In the genomic region with DNA sequence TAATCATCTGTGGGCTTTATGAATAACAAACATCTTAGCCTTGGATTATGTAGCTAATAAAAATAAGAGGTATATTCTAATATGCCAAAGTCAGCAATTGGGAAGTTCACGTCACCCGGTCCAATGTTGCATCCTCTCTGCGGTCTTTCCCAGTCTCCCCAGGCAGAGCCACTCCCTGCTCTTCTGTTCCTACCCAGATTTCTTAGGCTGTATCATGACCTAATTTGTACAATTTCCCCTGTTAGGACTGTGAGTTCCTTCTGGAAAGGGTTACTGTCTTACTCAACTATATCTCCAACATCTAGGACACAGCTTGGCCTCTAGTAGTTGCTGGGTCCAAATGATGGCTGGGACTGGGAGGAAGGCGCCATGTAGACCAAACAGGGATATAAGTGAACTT, we compare ENCODE assay signal across 19 cellular contexts.
"Had no signal": no experiment of that assay in that cellular context is flagged by ENCODE, and none has a peak within 500 bp of the region (broad histone marks: within the 10 kb centered on the region; RNA-seq: fewer than 3 reads in every experiment).

No MANE protein-coding gene starts in this region.

- H3K4me1 ChIP-seq: parathyroid adenoma, prostate gland, sigmoid colon, uterus had no signal

- H3K4me3 ChIP-seq: lung, prostate gland, sigmoid colon, skin epidermis, thyroid gland, uterus had no signal

- ATAC-seq: esophagus mucosa, left lobe of liver had no signal

- H3K27ac Mint-ChIP-seq: type B pancreatic cell had no signal

- H3K27me3 ChIP-seq: sigmoid colon, thyroid gland, uterus had no signal

- DNase-seq: effector memory CD4-positive, alpha-beta T cell; mesenchymal stem cell; midbrain; occipital lobe; sigmoid colon; stimulated activated CD4-positive, alpha-beta T cell treated with anti-CD3 and anti-CD28 coated beads, Interleukin-2, amount 100 ng/mL, for 24 hours; stimulated activated naive CD4-positive, alpha-beta T cell treated with Interleukin-2 at 50 U/mL for 16 hours; thyroid gland; uterus had no signal

- H3K27ac ChIP-seq: parathyroid adenoma, prostate gland, sigmoid colon, skin epidermis, thyroid gland, uterus had no signal

- H3K9me3 Mint-ChIP-seq: nephron, type B pancreatic cell had no signal

- H3K27me3 Mint-ChIP-seq: type B pancreatic cell had no signal

- H3K9me3 ChIP-seq: prostate gland, sigmoid colon, thyroid gland, uterus had no signal

- H3K36me3 Mint-ChIP-seq: type B pancreatic cell had no signal

- FAIRE-seq: endometrium, frontal cortex had no signal

- H3K36me3 ChIP-seq: prostate gland, sigmoid colon, thyroid gland, uterus had no signal

- H3K4me3 Mint-ChIP-seq: nephron, type B pancreatic cell had no signal
